In the genomic region with DNA sequence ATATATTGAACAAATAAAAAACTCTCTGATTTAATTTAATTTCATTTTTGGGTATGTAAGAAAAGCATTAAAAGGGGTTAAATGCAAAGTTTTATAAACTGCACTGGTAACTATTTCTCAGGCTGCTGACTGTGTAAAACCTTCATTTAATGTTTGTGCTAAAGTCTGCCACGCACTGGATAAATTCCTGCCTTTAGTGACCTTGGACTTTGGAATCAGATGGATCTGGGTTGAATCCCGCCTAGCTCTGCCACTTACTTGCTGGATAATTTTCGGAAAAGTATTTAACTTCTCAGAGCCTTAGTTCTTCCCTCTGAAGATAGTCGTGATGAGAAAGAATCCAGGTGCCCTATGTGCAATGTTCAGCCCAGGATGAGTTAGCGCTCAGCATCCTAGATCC, we compare ENCODE assay signal across 38 cellular contexts.
"Had no signal": no experiment of that assay in that cellular context is flagged by ENCODE, and none has a peak within 500 bp of the region (broad histone marks: within the 10 kb centered on the region; RNA-seq: fewer than 3 reads in every experiment).

No MANE protein-coding gene starts in this region.

- H3K4me3 ChIP-seq: adrenal gland, ascending aorta, cardiac muscle cell had no signal

- ATAC-seq: activated CD8-positive, alpha-beta T cell treated with anti-CD3 and anti-CD28 coated beads for 36 hours; activated naive CD4-positive, alpha-beta T cell treated with anti-CD3 and anti-CD28 coated beads, Interleukin-2, amount 50 U/mL, for 72 hours; activated T-cell treated with anti-CD3 and anti-CD28 coated beads, Interleukin-2, amount 50 U/mL, for 4 hours; activated T-cell treated with anti-CD3 and anti-CD28 coated beads, Interleukin-2, amount 50 U/mL, for 72 hours; activated T-helper 17 cell treated with anti-CD3 and anti-CD28 coated beads, Interleukin-2, amount 50 U/mL, for 72 hours had no signal

- H3K36me3 Mint-ChIP-seq: activated CD4-positive, alpha-beta memory T cell treated with anti-CD3 and anti-CD28 coated beads for 36 hours; activated naive CD4-positive, alpha-beta T cell treated with anti-CD3 and anti-CD28 coated beads, Interleukin-2, amount 50 U/mL, for 72 hours; activated naive CD8-positive, alpha-beta T cell treated with anti-CD3 and anti-CD28 coated beads for 36 hours; brain had no signal

- H3K36me3 ChIP-seq: adrenal gland, ascending aorta, cardiac muscle cell had no signal

- H3K27me3 Mint-ChIP-seq: activated naive CD8-positive, alpha-beta T cell treated with anti-CD3 and anti-CD28 coated beads for 36 hours had no signal

- H3K4me1 ChIP-seq: adrenal gland, ascending aorta had no signal

- H3K9me3 Mint-ChIP-seq: activated B cell treated with CpG ODN at 0.5 μM for 24 hours; activated CD4-positive, alpha-beta memory T cell treated with anti-CD3 and anti-CD28 coated beads for 36 hours; activated CD4-positive, alpha-beta T cell treated with anti-CD3 and anti-CD28 coated beads, Interleukin-2, amount 10 ng/mL, durations not matched to agents 24 days and 14 days; activated CD8-positive, alpha-beta T cell treated with anti-CD3 and anti-CD28 coated beads for 36 hours; activated naive CD4-positive, alpha-beta T cell treated with anti-CD3 and anti-CD28 coated beads for 36 hours; activated naive CD4-positive, alpha-beta T cell treated with anti-CD3 and anti-CD28 coated beads, Interleukin-2, amount 50 U/mL, for 72 hours; activated naive CD8-positive, alpha-beta T cell treated with anti-CD3 and anti-CD28 coated beads for 36 hours; activated T-cell treated with anti-CD3 and anti-CD28 coated beads, Interleukin-2, amount 50 U/mL, for 4 hours; activated T-cell treated with anti-CD3 and anti-CD28 coated beads, Interleukin-2, amount 50 U/mL, for 72 hours; activated T-helper 1 cell treated with anti-CD3 and anti-CD28 coated beads, Interleukin-12 subunit alpha, Interleukin-12 subunit beta, Interleukin-2, Interleukin-4 antibody, amounts not matched to agents 30 ng/mL and 10 ng/mL and 1 ng/mL, durations not matched to agents 14 hours and 24 hours and 36 hours; activated T-helper 17 cell treated with anti-CD3 and anti-CD28 coated beads, Interleukin-2, amount 50 U/mL, for 72 hours; brain; central memory CD8-positive, alpha-beta T cell; T-helper 1 cell treated with Interleukin-12 subunit alpha and Interleukin-12 subunit beta and Interleukin-4 antibody, amounts not matched to agents 30 μg/mL and 1 μg/mL, for 36 hours; T-helper 2 cell treated with Interferon-gamma antibody and Interleukin-4, amounts not matched to agents 5 μg/mL and 100 μg/mL, for 36 hours had no signal

- FAIRE-seq: bronchial epithelial cell, TTC549 had no signal

- H3K27ac ChIP-seq: adrenal gland, ascending aorta, cardiac muscle cell, VCaP had no signal

- H3K4me1 Mint-ChIP-seq: activated CD4-positive, alpha-beta T cell treated with anti-CD3 and anti-CD28 coated beads, Interleukin-2, amount 10 ng/mL, durations not matched to agents 24 days and 14 days; activated T-helper 17 cell treated with anti-CD3 and anti-CD28 coated beads, Interleukin-2, amount 50 U/mL, for 72 hours; brain; central memory CD8-positive, alpha-beta T cell had no signal

- H3K27ac Mint-ChIP-seq: activated B cell treated with CpG ODN at 0.5 μM for 24 hours; activated CD4-positive, alpha-beta memory T cell treated with anti-CD3 and anti-CD28 coated beads for 36 hours; activated CD4-positive, alpha-beta T cell treated with anti-CD3 and anti-CD28 coated beads, Interleukin-2, amount 10 ng/mL, durations not matched to agents 24 days and 14 days; activated CD8-positive, alpha-beta T cell treated with anti-CD3 and anti-CD28 coated beads for 36 hours; activated naive CD4-positive, alpha-beta T cell treated with anti-CD3 and anti-CD28 coated beads for 36 hours; activated naive CD4-positive, alpha-beta T cell treated with anti-CD3 and anti-CD28 coated beads, Interleukin-2, amount 50 U/mL, for 72 hours; activated naive CD8-positive, alpha-beta T cell treated with anti-CD3 and anti-CD28 coated beads for 36 hours; activated T-cell treated with anti-CD3 and anti-CD28 coated beads, Interleukin-2, amount 50 U/mL, for 72 hours; activated T-helper 1 cell treated with anti-CD3 and anti-CD28 coated beads, Interleukin-12 subunit alpha, Interleukin-12 subunit beta, Interleukin-2, Interleukin-4 antibody, amounts not matched to agents 30 ng/mL and 10 ng/mL and 1 ng/mL, durations not matched to agents 14 hours and 24 hours and 36 hours; activated T-helper 17 cell treated with anti-CD3 and anti-CD28 coated beads, Interleukin-2, amount 50 U/mL, for 72 hours; brain; T-helper 1 cell treated with Interleukin-12 subunit alpha and Interleukin-12 subunit beta and Interleukin-4 antibody, amounts not matched to agents 30 μg/mL and 1 μg/mL, for 36 hours; T-helper 2 cell treated with Interferon-gamma antibody and Interleukin-4, amounts not matched to agents 5 μg/mL and 100 μg/mL, for 36 hours had no signal

- H3K4me3 Mint-ChIP-seq: activated B cell treated with CpG ODN at 0.5 μM for 24 hours; activated CD4-positive, alpha-beta memory T cell treated with anti-CD3 and anti-CD28 coated beads for 36 hours; activated CD4-positive, alpha-beta T cell treated with anti-CD3 and anti-CD28 coated beads, Interleukin-2, amount 10 ng/mL, durations not matched to agents 24 days and 14 days; activated CD8-positive, alpha-beta T cell treated with anti-CD3 and anti-CD28 coated beads for 36 hours; activated naive CD4-positive, alpha-beta T cell treated with anti-CD3 and anti-CD28 coated beads for 36 hours; activated naive CD8-positive, alpha-beta T cell treated with anti-CD3 and anti-CD28 coated beads for 36 hours; activated T-cell treated with anti-CD3 and anti-CD28 coated beads, Interleukin-2, amount 50 U/mL, for 4 hours; activated T-cell treated with anti-CD3 and anti-CD28 coated beads, Interleukin-2, amount 50 U/mL, for 72 hours; activated T-helper 1 cell treated with anti-CD3 and anti-CD28 coated beads, Interleukin-12 subunit alpha, Interleukin-12 subunit beta, Interleukin-2, Interleukin-4 antibody, amounts not matched to agents 30 ng/mL and 10 ng/mL and 1 ng/mL, durations not matched to agents 14 hours and 24 hours and 36 hours; activated T-helper 17 cell treated with anti-CD3 and anti-CD28 coated beads, Interleukin-2, amount 50 U/mL, for 72 hours; brain; central memory CD8-positive, alpha-beta T cell; T-helper 1 cell treated with Interleukin-12 subunit alpha and Interleukin-12 subunit beta and Interleukin-4 antibody, amounts not matched to agents 30 μg/mL and 1 μg/mL, for 36 hours; T-helper 2 cell treated with Interferon-gamma antibody and Interleukin-4, amounts not matched to agents 5 μg/mL and 100 μg/mL, for 36 hours had no signal

- DNase-seq: activated B cell treated with CpG ODN at 0.5 μM for 24 hours; activated CD4-positive, alpha-beta memory T cell treated with anti-CD3 and anti-CD28 coated beads for 36 hours; activated CD4-positive, alpha-beta T cell treated with anti-CD3 and anti-CD28 coated beads for 4 hours; activated CD4-positive, alpha-beta T cell treated with anti-CD3 and anti-CD28 coated beads, Interleukin-2, amount 10 ng/mL, durations not matched to agents 24 days and 14 days; activated CD4-positive, alpha-beta T cell treated with anti-CD3 and anti-CD28 coated beads, Interleukin-2, amount 50 U/mL, for 1 hour; activated CD4-positive, alpha-beta T cell treated with anti-CD3 and anti-CD28 coated beads, Interleukin-2, amount 50 U/mL, for 4 hours; activated CD4-positive, CD25-positive, alpha-beta regulatory T cell treated with anti-CD3 and anti-CD28 coated beads, Interleukin-2, amount 50 U/mL, for 72 hours; activated CD8-positive, alpha-beta memory T cell treated with anti-CD3 and anti-CD28 coated beads, Interleukin-2, amount 50 U/mL, for 4 hours; activated CD8-positive, alpha-beta T cell treated with anti-CD3 and anti-CD28 coated beads for 36 hours; activated effector memory CD4-positive, alpha-beta T cell treated with anti-CD3 and anti-CD28 coated beads, Interleukin-2, amount 50 U/mL, for 16 hours; activated gamma-delta T cell treated with Interleukin-2 at 50 U/mL for 16 hours; activated naive CD4-positive, alpha-beta T cell; activated naive CD4-positive, alpha-beta T cell treated with anti-CD3 and anti-CD28 coated beads for 36 hours; activated naive CD4-positive, alpha-beta T cell treated with anti-CD3 and anti-CD28 coated beads, Interleukin-2, amount 50 U/mL, for 16 hours; activated naive CD8-positive, alpha-beta T cell treated with anti-CD3 and anti-CD28 coated beads for 36 hours; activated T-cell treated with anti-CD3 and anti-CD28 coated beads for 4 hours; activated T-cell treated with anti-CD3 and anti-CD28 coated beads, Interleukin-2, amount 50 U/mL, for 1 hour; activated T-cell treated with anti-CD3 and anti-CD28 coated beads, Interleukin-2, amount 50 U/mL, for 4 hours; activated T-cell treated with anti-CD3 and anti-CD28 coated beads, Interleukin-2, amount 50 U/mL, for 72 hours; adrenal gland; amniotic stem cell; caudate nucleus; cerebellar nuclear complex; T-helper 1 cell; T-helper 2 cell; T-helper 9 cell had no signal

- H3K27me3 ChIP-seq: adrenal gland, ascending aorta had no signal

- H3K9me3 ChIP-seq: adrenal gland, ascending aorta had no signal
